Comparison of ENCODE assay signal across 14 cellular contexts in the genomic region with DNA sequence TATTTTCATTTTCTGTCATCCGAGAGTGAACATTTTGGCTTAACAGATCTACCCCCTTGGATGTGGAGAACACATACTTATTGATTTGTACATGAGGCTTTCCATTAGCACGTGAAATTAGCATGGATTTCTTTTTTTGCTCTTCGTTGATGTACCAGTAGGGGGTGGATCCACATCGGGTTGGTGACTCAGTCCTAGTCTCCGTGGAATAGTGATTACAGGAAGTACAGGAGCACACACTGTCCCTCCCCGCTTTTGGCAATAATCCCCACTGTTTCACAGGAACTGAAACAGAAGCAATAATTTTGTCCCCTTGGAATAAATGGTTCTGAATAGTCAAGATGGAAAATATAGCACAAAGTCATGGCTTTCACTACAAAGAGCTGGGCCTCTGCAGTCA.
DNase-seq lines count a peak whose midpoint lies in the region; ATAC-seq and TF ChIP-seq lines count a peak whose summit lies in the region.
"Had no signal": no experiment of that assay in that cellular context is flagged by ENCODE, and none has a peak within 500 bp of the region (broad histone marks: within the 10 kb centered on the region; RNA-seq: fewer than 3 reads in every experiment).

No MANE protein-coding gene starts in this region.

- TF ChIP-seq EP300 in tibial nerve (IDR thresholded peaks at IDR 0.05), result peak in 1 of 2 donors; percentile 76

- no peaks in the 10 kb centered on the region for H3K27me3 ChIP-seq in tibial nerve
- H3K27me3 ChIP-seq: SJCRH30 had no signal

- peaks cover 0 to 7% (median 3%) of the 10 kb centered on the region in 4 donors for H3K4me1 ChIP-seq in tibial nerve
- H3K4me1 ChIP-seq: A549, SJCRH30 had no signal

- ATAC-seq in left cardiac atrium (peak; percentile 87 to 97), HG03432 (IDR thresholded peaks at IDR 0.05; ENCODE audit: unreplicated experiment) (no peak), GM21367 (IDR thresholded peaks at IDR 0.05; ENCODE audit: unreplicated experiment) (no peak)
- ATAC-seq: A549 had no signal

- TF ChIP-seq POLR2A in tibial nerve (IDR thresholded peaks at IDR 0.05), result no peak

- H3K9me3 ChIP-seq in tibial nerve, result peaks cover 0 to 3% (median 0%) of the 10 kb centered on the region in 4 donors
- H3K9me3 ChIP-seq: A549, SJCRH30 had no signal

- TF ChIP-seq CTCF in tibial nerve (IDR thresholded peaks at IDR 0.05), result peak in 2 of 5 experiments; percentile 32 to 38

- WGBS in tibial nerve, 2 donors, result 21 to 34% methylated on average over 6 of the region's 6 CpGs

- H3K4me3 ChIP-seq in tibial nerve, result no peak overlapping the region
- H3K4me3 ChIP-seq: A549, SJCRH30 had no signal

- DNase-seq in NCI-H1092 treated with DMSO at 0.1 percent for 48 hours (lab: John Stamatoyannopoulos, UW), result peak; percentile 21
- no peak for DNase-seq in NCI-H1092 (lab: John Stamatoyannopoulos, UW)
- DNase-seq in RPMI7951 (ENCODE audit: low read depth), result peak; percentile 50
- peak; percentile 54 for DNase-seq in left cardiac atrium
- peak; percentile 23 to 76 for DNase-seq in tibial nerve (ENCODE audit: low spot score in 2 of 2)
- DNase-seq in NCI-H2029 treated with DMSO at 0.1 percent for 48 hours (lab: John Stamatoyannopoulos, UW), result no peak
- DNase-seq: activated T-cell treated with anti-CD3 and anti-CD28 coated beads, Interleukin-2, amount 50 U/mL, for 24 hours; dermis blood vessel endothelial cell; HFFc6; immature natural killer cell had no signal

- H3K36me3 ChIP-seq in tibial nerve, result no peaks in the 10 kb centered on the region
- H3K36me3 ChIP-seq: SJCRH30 had no signal

- intact Hi-C loops in left cardiac atrium (cut with DNase I), result loop anchor here in 1 of 2 donors (10.0 kb wide), 1 partner anchor 474 kb away; no protein-coding TSS in a partner anchor

- peak overlapping the region in 2 of 4 donors; percentile 15 to 49 for H3K27ac ChIP-seq in tibial nerve
- H3K27ac ChIP-seq: A549, SJCRH30 had no signal

Comparison
In these comparisons a context has a peak if more than half of its experiments do, and no peak if none do; other contexts are left out.
1. DNase-seq: peak in NCI-H1092 treated with DMSO at 0.1 percent for 48 hours (single experiment), RPMI7951 (single experiment), left cardiac atrium (single experiment) and tibial nerve (2 of 2); none in NCI-H1092 (single experiment) and NCI-H2029 treated with DMSO at 0.1 percent for 48 hours (single experiment).
2. ATAC-seq: peak in left cardiac atrium (2 of 2); none in HG03432 (single experiment) and GM21367 (single experiment).